In genomic region chr11:13384837-13385417, GRCh38 we compare ENCODE assay signal across 9 cellular contexts.
DNase-seq lines count a peak whose midpoint lies in the region; ATAC-seq and TF ChIP-seq lines count a peak whose summit lies in the region.
"Had no signal": no experiment of that assay in that cellular context is flagged by ENCODE, and none has a peak within 500 bp of the region (broad histone marks: within the 10 kb centered on the region; RNA-seq: fewer than 3 reads in every experiment).

No MANE protein-coding gene starts in this region.

- no peaks in the 10 kb centered on the region for H3K79me1 ChIP-seq in mesendoderm (ENCODE audit: low read length)

- WGBS in mesendoderm (ENCODE audit: extremely low coverage, insufficient coverage, low lambda C conversion rate): no CpG with 5 or more reads among the region's 3 CpGs

- H3K9me3 ChIP-seq in DOHH2 (ENCODE audit: control insufficient read depth, insufficient read depth, low read length): no peaks in the 10 kb centered on the region

- H3K27ac ChIP-seq in 22Rv1 (no peak overlapping the region), DOHH2 (ENCODE audit: low read depth, low read length) (no peak overlapping the region), mesendoderm (ENCODE audit: low read depth, low read length) (no peak overlapping the region)

- no peak overlapping the region for H2BK5ac ChIP-seq in mesendoderm (ENCODE audit: low read length)

- H3F3A ChIP-seq in DOHH2 (ENCODE audit: control insufficient read depth, insufficient read depth): no peaks in the 10 kb centered on the region

- no peak overlapping the region for H3K4ac ChIP-seq in mesendoderm (ENCODE audit: low read depth, low read length)

- no peak overlapping the region for H3K56ac ChIP-seq in mesendoderm (ENCODE audit: low read length)

- H4K20me1 ChIP-seq in DOHH2 (ENCODE audit: control insufficient read depth, insufficient read depth, low read depth, low read length): no peaks in the 10 kb centered on the region

- H2BK120ac ChIP-seq in mesendoderm (ENCODE audit: low read depth, low read length): no peak overlapping the region

- H3K79me2 ChIP-seq in DOHH2 (ENCODE audit: control insufficient read depth, low read length) (no peaks in the 10 kb centered on the region), mesendoderm (ENCODE audit: control insufficient read depth, insufficient read depth, low read length) (no peaks in the 10 kb centered on the region)

- DNase-seq in HuH-7 (ENCODE audit: low spot score): peak; percentile 31
- DNase-seq in SK-MEL-5 (ENCODE audit: low read depth, low spot score): peak; percentile 79
- peak; percentile 74 for DNase-seq in choroid plexus epithelial cell (ENCODE audit: low read depth)
- peak; percentile 74 for DNase-seq in mesendoderm
- no peak for DNase-seq in cortex of kidney (lab: John Stamatoyannopoulos, UW)
- DNase-seq: left cardiac atrium had no signal

- H3K4me3 ChIP-seq in DOHH2 (ENCODE audit: low read length) (no peak overlapping the region), choroid plexus epithelial cell (ENCODE audit: low read depth, low read length) (no peak overlapping the region), mesendoderm (ENCODE audit: low read length) (no peak overlapping the region)

- H3K36me3 ChIP-seq in DOHH2 (ENCODE audit: control insufficient read depth, low read length) (peaks cover 20% of the 10 kb centered on the region), mesendoderm (ENCODE audit: control insufficient read depth, insufficient read depth, low read length) (no peaks in the 10 kb centered on the region)

- H3K9ac ChIP-seq in mesendoderm (ENCODE audit: low read length): no peak overlapping the region

- no peak for ATAC-seq in GM18873 (IDR thresholded peaks at IDR 0.05; ENCODE audit: low FRiP score, unreplicated experiment)

- no peak overlapping the region for H4K8ac ChIP-seq in mesendoderm (ENCODE audit: low read depth, low read length)

- H3K9me2 ChIP-seq in DOHH2 (replicated peaks; ENCODE audit: control insufficient read depth, low read length): no peaks in the 10 kb centered on the region

- TF ChIP-seq CTCF in 22Rv1 (IDR thresholded peaks at IDR 0.05) (peak; percentile 84), DOHH2 (IDR thresholded peaks at IDR 0.05; ENCODE audit: low read depth, low read length, poor library complexity, severe bottlenecking) (peak; percentile 64), choroid plexus epithelial cell (conservative IDR thresholded peaks at IDR 0.05; ENCODE audit: low read depth, low read length) (peak; percentile 81)

- no peak overlapping the region for H4K5ac ChIP-seq in mesendoderm (ENCODE audit: low read length)

- H2BK15ac ChIP-seq in mesendoderm (replicated peaks; ENCODE audit: low read depth): no peak overlapping the region

- in situ Hi-C loops in SK-MEL-5 (cut with HindIII; ENCODE audit: low pct_unique_long_range_greater_than_20kb, low sequenced_read_pairs): no loop called here

- H3K23ac ChIP-seq in mesendoderm (ENCODE audit: low read length): no peak overlapping the region

- no peaks in the 10 kb centered on the region for H3K4me1 ChIP-seq in DOHH2 (ENCODE audit: control insufficient read depth, low read length)
- no peaks in the 10 kb centered on the region for H3K4me1 ChIP-seq in mesendoderm (ENCODE audit: control insufficient read depth, low read depth, low read length)

- H3K27me3 ChIP-seq in DOHH2 (ENCODE audit: control insufficient read depth, low read length): no peaks in the 10 kb centered on the region
- no peaks in the 10 kb centered on the region for H3K27me3 ChIP-seq in mesendoderm (ENCODE audit: insufficient read depth, low read length, poor library complexity)

- no peak overlapping the region for H2AK5ac ChIP-seq in mesendoderm (ENCODE audit: low read length)

- no peak overlapping the region for H3K18ac ChIP-seq in mesendoderm (ENCODE audit: low read length)

- H3K4me2 ChIP-seq in DOHH2 (ENCODE audit: low read length) (no peak overlapping the region), mesendoderm (ENCODE audit: low read length) (no peak overlapping the region)
